Comparison of ENCODE assay signal across 2 cellular contexts in genomic region chr16:71188956-71189712, GRCh38.
A peak's percentile ranks its signal among the peaks of the same experiment; 100 is the strongest.
TF ChIP-seq lines count a peak whose summit lies in the region.

No MANE protein-coding gene starts in this region.

TF ChIP-seq in HepG2, 621 proteins besides CTCF, POLR2A, EP300 and RAD21:
- TF ChIP-seq CEBPZ (IDR thresholded peaks at IDR 0.05; ENCODE audit: low read length) (no peak), MAFK (conservative IDR thresholded peaks at IDR 0.05 in 1 of 2, IDR thresholded peaks at IDR 0.05 in 1 of 2; ENCODE audit: low read length in 2 of 2) (peak in 1 of 2 experiments; percentile 52; a peak in 2 of 4 replicates)

TF ChIP-seq in WTC11, 78 proteins besides CTCF, POLR2A, EP300 and RAD21 (continued from another document):
- TF ChIP-seq ZNF512 (CRISPR knock-in tag; IDR thresholded peaks at IDR 0.05; ENCODE audit: borderline replicate concordance), result no peak
